ENCODE assay signal across 22 cellular contexts in genomic region chr5:39947657-39948056, GRCh38.
A peak's percentile ranks its signal among the peaks of the same experiment; 100 is the strongest.
DNase-seq lines count a peak whose midpoint lies in the region; ATAC-seq and TF ChIP-seq lines count a peak whose summit lies in the region.
"Had no signal": no experiment of that assay in that cellular context is flagged by ENCODE, and none has a peak within 500 bp of the region (broad histone marks: within the 10 kb centered on the region; RNA-seq: fewer than 3 reads in every experiment).

No MANE protein-coding gene starts in this region.

- H3K4me3 ChIP-seq in choroid plexus epithelial cell (ENCODE audit: low read depth, low read length) (no peak overlapping the region), osteoblast (ENCODE audit: insufficient read depth, low read length) (no peak overlapping the region), neuronal stem cell (ENCODE audit: low read length in 2 of 2) (no peak overlapping the region)
- H3K4me3 ChIP-seq: esophagus muscularis mucosa, mucosa of descending colon, upper lobe of left lung had no signal

- H4K20me1 ChIP-seq in osteoblast (ENCODE audit: insufficient read depth, low read length): no peaks in the 10 kb centered on the region

- no peak for TF ChIP-seq CTCF in choroid plexus epithelial cell (conservative IDR thresholded peaks at IDR 0.05; ENCODE audit: low read depth, low read length)
- no peak for TF ChIP-seq CTCF in osteoblast (IDR thresholded peaks at IDR 0.05; ENCODE audit: extremely low read depth, low read depth, low read length)
- TF ChIP-seq CTCF in WTC11 (IDR thresholded peaks at IDR 0.05): no peak

- H3K36me3 ChIP-seq in osteoblast (ENCODE audit: insufficient read depth, low read length) (no peaks in the 10 kb centered on the region), neuronal stem cell (replicated peaks in 1 of 2; ENCODE audit: control insufficient read depth in 2 of 2, insufficient read depth in 2 of 2, low read length in 2 of 2) (no peaks in the 10 kb centered on the region)
- H3K36me3 ChIP-seq: esophagus muscularis mucosa, upper lobe of left lung had no signal

- no peak overlapping the region for H2BK120ac ChIP-seq in neuronal stem cell (ENCODE audit: low read depth, low read length)

- no peak overlapping the region for H3K9ac ChIP-seq in neuronal stem cell (ENCODE audit: low read depth, low read length, poor library complexity)

- 0 out of 2 replicates have a peak, but pooled peaks cover 3% of the 10 kb centered on the region for H3K36me3 Mint-ChIP-seq in WTC11
- H3K36me3 Mint-ChIP-seq: T-cell had no signal

- H2BK12ac ChIP-seq in neuronal stem cell (ENCODE audit: low read length): no peak overlapping the region

- H3K9me3 Mint-ChIP-seq in WTC11: peaks cover 6% of the 10 kb centered on the region
- peaks cover 0 to under 1% of the 10 kb centered on the region in 2 donors for H3K9me3 Mint-ChIP-seq in stimulated activated naive CD8-positive, alpha-beta T cell treated with anti-CD3 and anti-CD28 coated beads, Interleukin-15, amount 100 ng/mL, for 72 hours

- H2AFZ ChIP-seq in osteoblast (ENCODE audit: low read length) (peak overlapping the region; percentile 53), neuronal stem cell (ENCODE audit: low read length) (no peak overlapping the region)

- ATAC-seq in WTC11: no peak
- ATAC-seq in stimulated activated naive CD8-positive, alpha-beta T cell treated with anti-CD3 and anti-CD28 coated beads, Interleukin-15, amount 100 ng/mL, for 72 hours: no peak
- ATAC-seq: mucosa of descending colon, T-cell had no signal

- H3K79me1 ChIP-seq in neuronal stem cell (ENCODE audit: low read depth, low read length): no peaks in the 10 kb centered on the region

- H3K14ac ChIP-seq in neuronal stem cell (ENCODE audit: low read length): no peak overlapping the region

- H3K9me3 ChIP-seq in osteoblast (ENCODE audit: low read depth, low read length) (no peaks in the 10 kb centered on the region), neuronal stem cell (replicated peaks in 1 of 2; ENCODE audit: control insufficient read depth in 2 of 2, insufficient read depth in 1 of 2, low read depth in 1 of 2, low read length in 2 of 2) (no peaks in the 10 kb centered on the region)
- H3K9me3 ChIP-seq: mucosa of descending colon had no signal

- no peak overlapping the region for H3K4ac ChIP-seq in neuronal stem cell (ENCODE audit: low read length)

- H3K27ac ChIP-seq in osteoblast (ENCODE audit: low read depth, low read length): peak overlapping the region; percentile 55
- no peak overlapping the region for H3K27ac ChIP-seq in neuronal stem cell (replicated peaks; ENCODE audit: low read length)
- H3K27ac ChIP-seq: esophagus muscularis mucosa, VCaP had no signal

- no peak overlapping the region for H3K4me2 ChIP-seq in osteoblast (ENCODE audit: insufficient read depth, low read length)
- no peak overlapping the region for H3K4me2 ChIP-seq in neuronal stem cell (ENCODE audit: insufficient read depth, low read length, poor library complexity, severe bottlenecking)

- no peak overlapping the region for H3K23ac ChIP-seq in neuronal stem cell (ENCODE audit: low read depth, low read length, poor library complexity)

- POLR2A ChIA-PET in WTC11 (lab: Charles Lee): no interaction called here

- H2BK5ac ChIP-seq in neuronal stem cell (ENCODE audit: low read length): no peak overlapping the region

- H3K4me3 Mint-ChIP-seq in WTC11: no peak overlapping the region
- H3K4me3 Mint-ChIP-seq in stimulated activated naive CD8-positive, alpha-beta T cell treated with anti-CD3 and anti-CD28 coated beads, Interleukin-15, amount 100 ng/mL, for 72 hours: no peak overlapping the region
- H3K4me3 Mint-ChIP-seq: T-cell had no signal

- H4K8ac ChIP-seq in neuronal stem cell (ENCODE audit: low read depth, low read length): no peak overlapping the region

- WGBS in neuronal stem cell (ENCODE audit: extremely low coverage in 2 of 2, insufficient read length in 2 of 2, insufficient replicate concordance in 1 of 2), 2 donors: no CpG with 5 or more reads among the region's 1 CpG

- no peaks in the 10 kb centered on the region for H3K27me3 ChIP-seq in osteoblast (ENCODE audit: insufficient read depth, low read length)
- H3K27me3 ChIP-seq in neuronal stem cell (ENCODE audit: control insufficient read depth in 3 of 3, insufficient read depth in 3 of 3, low read depth in 1 of 3, low read length in 3 of 3): no peaks in the 10 kb centered on the region
- H3K27me3 ChIP-seq: esophagus muscularis mucosa, upper lobe of left lung had no signal

- H4K91ac ChIP-seq in neuronal stem cell (ENCODE audit: low read depth, low read length, poor library complexity): no peak overlapping the region

- H3K18ac ChIP-seq in neuronal stem cell (ENCODE audit: low read length): no peak overlapping the region

- peak; percentile 17 for DNase-seq in ELR (ENCODE audit: low read depth)
- peak; percentile 14 for DNase-seq in M059J (ENCODE audit: low read depth)
- DNase-seq in choroid plexus epithelial cell (ENCODE audit: low read depth): peak; percentile 15
- DNase-seq in osteoblast (ENCODE audit: insufficient read length, low spot score, missing footprints): no peak
- no peak for DNase-seq in NCI-H2081 treated with DMSO at 0.1 percent for 48 hours (lab: John Stamatoyannopoulos, UW)
- DNase-seq in WTC11 (ENCODE audit: low spot score): no peak
- no peak for DNase-seq in stimulated activated naive CD8-positive, alpha-beta T cell treated with anti-CD3 and anti-CD28 coated beads, Interleukin-15, amount 100 ng/mL, for 72 hours
- DNase-seq in neuronal stem cell (ENCODE audit: low spot score): no peak
- DNase-seq: activated gamma-delta T cell; aorta; DMS 273 treated with DMSO at 0.1 percent for 48 hours; hypothalamus; KG1; left cardiac atrium; mucosa of descending colon; NCI-H1417; NCI-H2227 treated with DMSO at 0.1 percent for 48 hours; stimulated activated naive CD4-positive, alpha-beta T cell; T-cell had no signal

- no peaks in the 10 kb centered on the region for H3K4me1 Mint-ChIP-seq in WTC11
- H3K4me1 Mint-ChIP-seq in stimulated activated naive CD8-positive, alpha-beta T cell treated with anti-CD3 and anti-CD28 coated beads, Interleukin-15, amount 100 ng/mL, for 72 hours: no peaks in the 10 kb centered on the region

- no peak overlapping the region for H3K27ac Mint-ChIP-seq in WTC11
- no peak overlapping the region for H3K27ac Mint-ChIP-seq in stimulated activated naive CD8-positive, alpha-beta T cell treated with anti-CD3 and anti-CD28 coated beads, Interleukin-15, amount 100 ng/mL, for 72 hours
- H3K27ac Mint-ChIP-seq: T-cell had no signal

- CTCF ChIA-PET in WTC11 (lab: Charles Lee): interaction anchor here (0.5 to 1.4 kb wide), 2 partner anchors 82 to 789 kb away, joined by 3 to 4 read pairs; no protein-coding TSS in a partner anchor

- no peaks in the 10 kb centered on the region; the same call in 1 of the 2 replicates for H3K27me3 Mint-ChIP-seq in WTC11 (ENCODE audit: low read depth)
- H3K27me3 Mint-ChIP-seq in stimulated activated naive CD8-positive, alpha-beta T cell treated with anti-CD3 and anti-CD28 coated beads, Interleukin-15, amount 100 ng/mL, for 72 hours: no peaks in the 10 kb centered on the region
- H3K27me3 Mint-ChIP-seq: T-cell had no signal

- peaks cover 9% of the 10 kb centered on the region for H3K4me1 ChIP-seq in osteoblast (ENCODE audit: insufficient read depth, low read length)
- no peaks in the 10 kb centered on the region for H3K4me1 ChIP-seq in neuronal stem cell (ENCODE audit: control insufficient read depth in 2 of 2, insufficient read depth in 1 of 2, low read depth in 1 of 2, low read length in 2 of 2)
- H3K4me1 ChIP-seq: esophagus muscularis mucosa had no signal

- H2AK5ac ChIP-seq in neuronal stem cell (ENCODE audit: low read depth, low read length): no peak overlapping the region

- no peak overlapping the region for H2BK15ac ChIP-seq in neuronal stem cell (ENCODE audit: low read length)

- H3K79me2 ChIP-seq in osteoblast (ENCODE audit: insufficient read depth, low read length): no peaks in the 10 kb centered on the region

TF ChIP-seq in WTC11, 78 proteins besides CTCF, POLR2A, EP300 and RAD21 (continues in another document):
- no peak for TF ChIP-seq ATF6 (CRISPR knock-in tag; IDR thresholded peaks at IDR 0.05)
- no peak for TF ChIP-seq NR3C1 (CRISPR knock-in tag; conservative IDR thresholded peaks at IDR 0.05; ENCODE audit: low read depth)
- no peak for TF ChIP-seq SMAD4 (CRISPR knock-in tag; IDR thresholded peaks at IDR 0.05)
- no peak for TF ChIP-seq ZMAT4 (CRISPR knock-in tag; IDR thresholded peaks at IDR 0.05)
- no peak for TF ChIP-seq GTF2I (CRISPR knock-in tag; conservative IDR thresholded peaks at IDR 0.05)
- TF ChIP-seq HMGXB4 (CRISPR knock-in tag; IDR thresholded peaks at IDR 0.05): no peak

Comparison
In these comparisons a context has a peak if more than half of its experiments do, and no peak if none do; other contexts are left out.
1. DNase-seq: peak in ELR (single experiment), M059J (single experiment) and choroid plexus epithelial cell (single experiment); none in osteoblast (single experiment), NCI-H2081 treated with DMSO at 0.1 percent for 48 hours (single experiment), WTC11 (single experiment), stimulated activated naive CD8-positive, alpha-beta T cell treated with anti-CD3 and anti-CD28 coated beads, Interleukin-15, amount 100 ng/mL, for 72 hours (0 of 2) and neuronal stem cell (single experiment).